In the genomic region with DNA sequence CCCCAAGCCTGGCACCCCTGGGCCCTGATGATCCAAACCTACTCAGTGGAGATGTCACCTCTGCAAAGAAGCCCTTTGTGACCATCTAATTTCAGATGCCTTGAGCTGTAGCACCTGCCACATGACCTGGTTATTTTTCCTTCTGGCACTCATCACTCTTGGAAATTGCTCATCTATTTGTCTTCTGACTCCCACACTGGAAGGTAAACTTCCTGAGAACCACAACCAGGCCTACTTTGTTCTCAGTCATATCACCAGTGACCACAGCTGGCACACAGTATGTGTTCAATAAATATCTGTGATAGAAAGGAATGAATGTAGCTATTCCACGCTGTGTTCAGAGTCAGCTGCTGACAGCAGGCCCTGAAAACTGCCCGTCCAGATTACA, we compare ENCODE assay signal across 8 cellular contexts.
A peak's percentile ranks its signal among the peaks of the same experiment; 100 is the strongest.
DNase-seq lines count a peak whose midpoint lies in the region; ATAC-seq and TF ChIP-seq lines count a peak whose summit lies in the region.

No MANE protein-coding gene starts in this region.

- in situ Hi-C loops in brain microvascular endothelial cell (cut with HindIII; ENCODE audit: low pct_ligation_motif_present, low sequenced_read_pairs), result no loop called here

- H3K4me1 ChIP-seq in lower lobe of right lung, result peaks cover 51% of the 10 kb centered on the region

- TF ChIP-seq CTCF in brain microvascular endothelial cell (IDR thresholded peaks at IDR 0.05; ENCODE audit: low read depth, low read length, missing control alignments), result no peak
- TF ChIP-seq CTCF in lower lobe of right lung (IDR thresholded peaks at IDR 0.05), result no peak

- intact Hi-C loops in lower lobe of right lung (cut with DNase I), result no loop called here

- H3K27ac ChIP-seq in brain microvascular endothelial cell (peak overlapping the region; percentile 65), lower lobe of right lung (peak overlapping the region; percentile 71)

- H3K4me3 ChIP-seq in brain microvascular endothelial cell (ENCODE audit: low read depth, low read length), result no peak overlapping the region
- H3K4me3 ChIP-seq in lower lobe of right lung, result no peak overlapping the region

- DNase-seq in A172 (ENCODE audit: low spot score) (peak; percentile 53), brain microvascular endothelial cell (peak; percentile 53), lower lobe of right lung (no peak), NCI-H2196 (lab: John Stamatoyannopoulos, UW; ENCODE audit: unreplicated experiment) (no peak), RPMI8226 (no peak), retina (no peak)
- no peak for DNase-seq in NK-92 treated with Interleukin-12 subunit alpha and Interleukin-12 subunit beta, amount 100 ng/mL, for 24 hours (lab: John Stamatoyannopoulos, UW)

- no peaks in the 10 kb centered on the region for H3K9me3 ChIP-seq in lower lobe of right lung

- H3K36me3 ChIP-seq in brain microvascular endothelial cell (replicated peaks) (no peaks in the 10 kb centered on the region), lower lobe of right lung (no peaks in the 10 kb centered on the region)

- ATAC-seq in HG02610 (IDR thresholded peaks at IDR 0.05; ENCODE audit: unreplicated experiment) (peak; percentile 6), lower lobe of right lung (no peak)

- H3K27me3 ChIP-seq in brain microvascular endothelial cell (replicated peaks) (no peaks in the 10 kb centered on the region), lower lobe of right lung (ENCODE audit: low read depth) (no peaks in the 10 kb centered on the region)

Comparison
In these comparisons a context has a peak if more than half of its experiments do, and no peak if none do; other contexts are left out.
1. DNase-seq: peak in A172 (single experiment) and brain microvascular endothelial cell (single experiment); none in lower lobe of right lung (single experiment), NCI-H2196 (single experiment), RPMI8226 (single experiment), retina (single experiment) and NK-92 treated with Interleukin-12 subunit alpha and Interleukin-12 subunit beta, amount 100 ng/mL, for 24 hours (single experiment).